ENCODE assay signal across 23 cellular contexts in the genomic region with DNA sequence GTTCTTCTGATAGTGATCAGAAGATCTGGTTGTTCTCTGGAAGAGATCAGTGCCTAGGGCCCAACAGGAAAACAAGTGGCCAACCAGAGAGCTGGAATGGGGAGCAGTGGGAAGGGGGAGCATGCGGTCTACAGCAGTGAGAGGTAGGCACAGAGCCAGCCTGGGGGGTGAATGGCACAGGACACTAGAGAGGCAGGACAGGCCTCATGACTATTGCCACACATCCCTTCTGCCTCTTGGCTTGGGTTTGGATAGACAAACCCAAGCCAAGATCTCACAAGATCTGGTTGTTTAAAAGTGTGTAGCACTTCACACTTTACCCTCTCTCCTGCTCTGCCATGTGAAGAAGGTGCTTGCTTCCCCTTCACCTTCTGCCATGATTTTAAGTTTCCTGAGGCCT.
DNase-seq lines count a peak whose midpoint lies in the region; ATAC-seq and TF ChIP-seq lines count a peak whose summit lies in the region.
"Had no signal": no experiment of that assay in that cellular context is flagged by ENCODE, and none has a peak within 500 bp of the region (broad histone marks: within the 10 kb centered on the region; RNA-seq: fewer than 3 reads in every experiment).

No MANE protein-coding gene starts in this region.

- peaks cover 35% of the 10 kb centered on the region for H3K36me3 Mint-ChIP-seq in glutamatergic neuron (ENCODE audit: unreplicated experiment)
- H3K36me3 Mint-ChIP-seq in neural crest cell (ENCODE audit: low read depth) = peaks cover 31% of the 10 kb centered on the region

- no peak overlapping the region for H3K4me3 ChIP-seq in adrenal gland
- H3K4me3 ChIP-seq in testis = no peak overlapping the region
- no peak overlapping the region for H3K4me3 ChIP-seq in H7 (ENCODE audit: insufficient read depth, low read depth, low read length)
- H3K4me3 ChIP-seq: BLaER1, GM12878, GM23338, Peyer's patch, SJCRH30 had no signal

- H3K27ac Mint-ChIP-seq in glutamatergic neuron (ENCODE audit: unreplicated experiment) = peak overlapping the region; percentile 11
- H3K27ac Mint-ChIP-seq in neural crest cell (ENCODE audit: unreplicated experiment) = peak overlapping the region; percentile 5
- H3K27ac Mint-ChIP-seq: CD4-positive, alpha-beta T cell; GM23338 had no signal

- H3K36me3 ChIP-seq in adrenal gland (replicated peaks in 1 of 2) = no peaks in the 10 kb centered on the region
- no peaks in the 10 kb centered on the region for H3K36me3 ChIP-seq in testis (ENCODE audit: low read depth, missing control alignments)
- H3K36me3 ChIP-seq in H7 (replicated peaks; ENCODE audit: control insufficient read depth, insufficient read depth, low read length) = no peaks in the 10 kb centered on the region
- H3K36me3 ChIP-seq: Peyer's patch, SJCRH30 had no signal

- H3K4me3 Mint-ChIP-seq in glutamatergic neuron (ENCODE audit: unreplicated experiment) (no peak overlapping the region), neural crest cell (no peak overlapping the region)
- H3K4me3 Mint-ChIP-seq: CD4-positive, alpha-beta T cell; GM23338 had no signal

- H3K4me1 Mint-ChIP-seq in glutamatergic neuron (ENCODE audit: low read depth, unreplicated experiment) (peaks cover 28% of the 10 kb centered on the region), neural crest cell (peaks cover 75% of the 10 kb centered on the region)

- no peaks in the 10 kb centered on the region for H3K27me3 Mint-ChIP-seq in glutamatergic neuron (ENCODE audit: unreplicated experiment)
- no peaks in the 10 kb centered on the region for H3K27me3 Mint-ChIP-seq in neural crest cell (ENCODE audit: low read depth)
- H3K27me3 Mint-ChIP-seq: CD4-positive, alpha-beta T cell had no signal

- TF ChIP-seq CTCF in adrenal gland (IDR thresholded peaks at IDR 0.05) = no peak
- TF ChIP-seq CTCF in glutamatergic neuron (IDR thresholded peaks at IDR 0.05; ENCODE audit: partially characterized antibody, unreplicated experiment) = no peak
- TF ChIP-seq CTCF in neural crest cell (conservative IDR thresholded peaks at IDR 0.05) = no peak
- no peak for TF ChIP-seq CTCF in testis (IDR thresholded peaks at IDR 0.05)

- H3K4me1 ChIP-seq in adrenal gland (replicated peaks in 1 of 2) (peaks cover 11 to 64% of the 10 kb centered on the region in 2 donors), testis (peaks cover 31% of the 10 kb centered on the region)

- intact Hi-C loops in adrenal gland (cut with DNase I) = loop anchor here in 1 of 2 donors (10.0 kb wide), 1 partner anchor 71 kb away; no protein-coding TSS in a partner anchor
- intact Hi-C loops in testis (cut with DNase I; ENCODE audit: low total_unique reads) = no loop called here

- ATAC-seq in GM21515 (IDR thresholded peaks at IDR 0.05; ENCODE audit: unreplicated experiment) = no peak
- ATAC-seq: GM12878, GM23338 had no signal

- H3K9me3 ChIP-seq in adrenal gland (replicated peaks in 1 of 3) (no peaks in the 10 kb centered on the region), testis (no peaks in the 10 kb centered on the region)
- H3K9me3 ChIP-seq: Peyer's patch had no signal

- no peak for TF ChIP-seq POLR2A in adrenal gland (IDR thresholded peaks at IDR 0.05)
- no peak for TF ChIP-seq POLR2A in testis (IDR thresholded peaks at IDR 0.05)

- no peak overlapping the region for H3K27ac ChIP-seq in adrenal gland
- H3K27ac ChIP-seq in testis = no peak overlapping the region
- H3K27ac ChIP-seq: KMS-11, Peyer's patch, SJCRH30 had no signal

- DNase-seq in adrenal gland = peak in 4 of 7 donors; percentile 37 to 63 (median 41)
- no peak for DNase-seq in glutamatergic neuron
- DNase-seq in neural crest cell (ENCODE audit: low read depth, low spot score) = no peak
- DNase-seq in testis = peak; percentile 21
- no peak for DNase-seq in H7
- no peak for DNase-seq in activated T-cell treated with anti-CD3 and anti-CD28 coated beads for 4 hours
- DNase-seq in DMS79 (lab: John Stamatoyannopoulos, UW) = no peak
- DNase-seq: CD4-positive, alpha-beta T cell; COR-L47; DND-41; HCEC 1CT; NCI-H1105; NCI-H146; NCI-H2029; NCI-H226; NCI-H524 treated with DMSO at 0.1 percent for 48 hours; Peyer's patch; SJCRH30 had no signal

- peaks cover 22% of the 10 kb centered on the region for H3K9me3 Mint-ChIP-seq in glutamatergic neuron (ENCODE audit: unreplicated experiment)
- peaks cover 10% of the 10 kb centered on the region for H3K9me3 Mint-ChIP-seq in neural crest cell
- H3K9me3 Mint-ChIP-seq: CD4-positive, alpha-beta T cell had no signal

- H3K27me3 ChIP-seq in adrenal gland (no peaks in the 10 kb centered on the region), testis (no peaks in the 10 kb centered on the region), H7 (ENCODE audit: control insufficient read depth, insufficient read depth, low read length) (no peaks in the 10 kb centered on the region)
- H3K27me3 ChIP-seq: BLaER1, Peyer's patch, SJCRH30 had no signal

- 75 to 85% (median 85%) methylated on average over 1 of the region's 1 CpG for whole genome bisulfite sequencing in adrenal gland, 4 donors
- WGBS in testis, 2 donors = 89 to 100% methylated on average over 1 of the region's 1 CpG

Comparison
In these comparisons a context has a peak if more than half of its experiments do, and no peak if none do; other contexts are left out.
1. DNase-seq: peak in adrenal gland (4 of 7) and testis (single experiment); none in glutamatergic neuron (single experiment), neural crest cell (single experiment), H7 (single experiment), activated T-cell treated with anti-CD3 and anti-CD28 coated beads for 4 hours (single experiment) and DMS79 (single experiment).